ENCODE assay signal across 1 cellular context in genomic region chr3:52299815-52300611, GRCh38.
TF ChIP-seq lines count a peak whose summit lies in the region.

No MANE protein-coding gene starts in this region.

TF ChIP-seq in K562, 482 proteins besides CTCF, POLR2A, EP300 and RAD21 (continued from another document and continues in another):
- TF ChIP-seq, protein P1, sequence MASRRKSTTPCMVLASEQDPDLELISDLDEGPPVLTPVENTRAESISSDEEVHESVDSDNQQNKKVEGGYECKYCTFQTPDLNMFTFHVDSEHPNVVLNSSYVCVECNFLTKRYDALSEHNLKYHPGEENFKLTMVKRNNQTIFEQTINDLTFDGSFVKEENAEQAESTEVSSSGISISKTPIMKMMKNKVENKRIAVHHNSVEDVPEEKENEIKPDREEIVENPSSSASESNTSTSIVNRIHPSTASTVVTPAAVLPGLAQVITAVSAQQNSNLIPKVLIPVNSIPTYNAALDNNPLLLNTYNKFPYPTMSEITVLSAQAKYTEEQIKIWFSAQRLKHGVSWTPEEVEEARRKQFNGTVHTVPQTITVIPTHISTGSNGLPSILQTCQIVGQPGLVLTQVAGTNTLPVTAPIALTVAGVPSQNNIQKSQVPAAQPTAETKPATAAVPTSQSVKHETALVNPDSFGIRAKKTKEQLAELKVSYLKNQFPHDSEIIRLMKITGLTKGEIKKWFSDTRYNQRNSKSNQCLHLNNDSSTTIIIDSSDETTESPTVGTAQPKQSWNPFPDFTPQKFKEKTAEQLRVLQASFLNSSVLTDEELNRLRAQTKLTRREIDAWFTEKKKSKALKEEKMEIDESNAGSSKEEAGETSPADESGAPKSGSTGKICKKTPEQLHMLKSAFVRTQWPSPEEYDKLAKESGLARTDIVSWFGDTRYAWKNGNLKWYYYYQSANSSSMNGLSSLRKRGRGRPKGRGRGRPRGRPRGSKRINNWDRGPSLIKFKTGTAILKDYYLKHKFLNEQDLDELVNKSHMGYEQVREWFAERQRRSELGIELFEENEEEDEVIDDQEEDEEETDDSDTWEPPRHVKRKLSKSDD (conservative IDR thresholded peaks at IDR 0.05; ENCODE audit: low read length), result no peak
- TF ChIP-seq PTTG1 (tag; IDR thresholded peaks at IDR 0.05; ENCODE audit: low read depth), result no peak
- no peak for TF ChIP-seq MED1 (CRISPR knock-in tag; IDR thresholded peaks at IDR 0.05; ENCODE audit: borderline replicate concordance)
- peak; percentile 82 for TF ChIP-seq SMARCE1 (IDR thresholded peaks at IDR 0.05)
- 0 out of 2 replicates have a peak, but pooled peaks have one; percentile 10 for TF ChIP-seq SPI1 (IDR thresholded peaks at IDR 0.05; ENCODE audit: borderline replicate concordance, low read depth, low read length)
- peak; percentile 58 for TF ChIP-seq CREM (IDR thresholded peaks at IDR 0.05; ENCODE audit: low read depth)
- TF ChIP-seq KAT7 (CRISPR knock-in tag; IDR thresholded peaks at IDR 0.05; ENCODE audit: borderline replicate concordance), result peak; percentile 48; the same call in 1 of the 2 replicates
- peak; percentile 63; the same call in 1 of the 2 replicates for TF ChIP-seq POLR2AphosphoS5 (IDR thresholded peaks at IDR 0.05; ENCODE audit: control insufficient read depth, insufficient read depth, low read depth, low read length)
- TF ChIP-seq KLF13 (tag; IDR thresholded peaks at IDR 0.05; ENCODE audit: borderline replicate concordance, low read depth), result no peak
- TF ChIP-seq GATAD2B (IDR thresholded peaks at IDR 0.05; ENCODE audit: borderline replicate concordance), result no peak
- no peak for TF ChIP-seq SRSF3 (IDR thresholded peaks at IDR 0.05; ENCODE audit: insufficient read depth, low read length)
- no peak for TF ChIP-seq MCM5 (IDR thresholded peaks at IDR 0.05; ENCODE audit: low read depth)
- TF ChIP-seq CREB3L1 (IDR thresholded peaks at IDR 0.05; ENCODE audit: borderline replicate concordance, low read depth), result no peak
- no peak for TF ChIP-seq PRMT5 (CRISPR knock-in tag; IDR thresholded peaks at IDR 0.05)
- TF ChIP-seq HIVEP1 (CRISPR knock-in tag; IDR thresholded peaks at IDR 0.05), result peak; percentile 77; the same call in 1 of the 2 replicates
- TF ChIP-seq STAT5B (CRISPR knock-in tag; IDR thresholded peaks at IDR 0.05), result no peak
- TF ChIP-seq ZNF316 (IDR thresholded peaks at IDR 0.05), result no peak
- no peak for TF ChIP-seq XRCC3 (IDR thresholded peaks at IDR 0.05)
- TF ChIP-seq, protein P2, sequence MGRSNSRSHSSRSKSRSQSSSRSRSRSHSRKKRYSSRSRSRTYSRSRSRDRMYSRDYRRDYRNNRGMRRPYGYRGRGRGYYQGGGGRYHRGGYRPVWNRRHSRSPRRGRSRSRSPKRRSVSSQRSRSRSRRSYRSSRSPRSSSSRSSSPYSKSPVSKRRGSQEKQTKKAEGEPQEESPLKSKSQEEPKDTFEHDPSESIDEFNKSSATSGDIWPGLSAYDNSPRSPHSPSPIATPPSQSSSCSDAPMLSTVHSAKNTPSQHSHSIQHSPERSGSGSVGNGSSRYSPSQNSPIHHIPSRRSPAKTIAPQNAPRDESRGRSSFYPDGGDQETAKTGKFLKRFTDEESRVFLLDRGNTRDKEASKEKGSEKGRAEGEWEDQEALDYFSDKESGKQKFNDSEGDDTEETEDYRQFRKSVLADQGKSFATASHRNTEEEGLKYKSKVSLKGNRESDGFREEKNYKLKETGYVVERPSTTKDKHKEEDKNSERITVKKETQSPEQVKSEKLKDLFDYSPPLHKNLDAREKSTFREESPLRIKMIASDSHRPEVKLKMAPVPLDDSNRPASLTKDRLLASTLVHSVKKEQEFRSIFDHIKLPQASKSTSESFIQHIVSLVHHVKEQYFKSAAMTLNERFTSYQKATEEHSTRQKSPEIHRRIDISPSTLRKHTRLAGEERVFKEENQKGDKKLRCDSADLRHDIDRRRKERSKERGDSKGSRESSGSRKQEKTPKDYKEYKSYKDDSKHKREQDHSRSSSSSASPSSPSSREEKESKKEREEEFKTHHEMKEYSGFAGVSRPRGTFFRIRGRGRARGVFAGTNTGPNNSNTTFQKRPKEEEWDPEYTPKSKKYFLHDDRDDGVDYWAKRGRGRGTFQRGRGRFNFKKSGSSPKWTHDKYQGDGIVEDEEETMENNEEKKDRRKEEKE (IDR thresholded peaks at IDR 0.05; ENCODE audit: borderline replicate concordance in 1 of 2, control insufficient read depth in 1 of 2, low read depth in 2 of 2, low read length in 1 of 2), result no peak
- TF ChIP-seq IRF9 (tag; IDR thresholded peaks at IDR 0.05), result no peak
- TF ChIP-seq TCFL5 (CRISPR knock-in tag; conservative IDR thresholded peaks at IDR 0.05), result no peak
- TF ChIP-seq TAF15 (IDR thresholded peaks at IDR 0.05; ENCODE audit: low read depth, low read length), result no peak
- TF ChIP-seq L3MBTL2 (IDR thresholded peaks at IDR 0.05), result peak; percentile 47
- 0 out of 2 replicates have a peak, but pooled peaks have one; percentile 15 for TF ChIP-seq ZNF134 (CRISPR knock-in tag; conservative IDR thresholded peaks at IDR 0.05)
- no peak for TF ChIP-seq MTA1 (IDR thresholded peaks at IDR 0.05; ENCODE audit: borderline replicate concordance)
- peak; percentile 78 for TF ChIP-seq TEAD4 (IDR thresholded peaks at IDR 0.05; ENCODE audit: low read length)
- no peak for TF ChIP-seq TEAD4 (CRISPR knock-in tag; IDR thresholded peaks at IDR 0.05; ENCODE audit: borderline replicate concordance)
- TF ChIP-seq, protein P3, sequence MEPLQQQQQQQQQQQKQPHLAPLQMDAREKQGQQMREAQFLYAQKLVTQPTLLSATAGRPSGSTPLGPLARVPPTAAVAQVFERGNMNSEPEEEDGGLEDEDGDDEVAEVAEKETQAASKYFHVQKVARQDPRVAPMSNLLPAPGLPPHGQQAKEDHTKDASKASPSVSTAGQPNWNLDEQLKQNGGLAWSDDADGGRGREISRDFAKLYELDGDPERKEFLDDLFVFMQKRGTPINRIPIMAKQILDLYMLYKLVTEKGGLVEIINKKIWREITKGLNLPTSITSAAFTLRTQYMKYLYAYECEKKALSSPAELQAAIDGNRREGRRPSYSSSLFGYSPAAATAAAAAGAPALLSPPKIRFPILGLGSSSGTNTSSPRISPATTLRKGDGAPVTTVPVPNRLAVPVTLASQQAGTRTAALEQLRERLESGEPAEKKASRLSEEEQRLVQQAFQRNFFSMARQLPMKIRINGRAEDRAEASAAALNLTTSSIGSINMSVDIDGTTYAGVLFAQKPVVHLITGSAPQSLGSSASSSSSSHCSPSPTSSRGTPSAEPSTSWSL (CRISPR knock-in tag; IDR thresholded peaks at IDR 0.05; ENCODE audit: borderline replicate concordance), result no peak
- TF ChIP-seq BRD9 (IDR thresholded peaks at IDR 0.05; ENCODE audit: low read depth, partially characterized antibody), result no peak
- no peak for TF ChIP-seq NFRKB (IDR thresholded peaks at IDR 0.05; ENCODE audit: low read depth)
- TF ChIP-seq, protein P4, sequence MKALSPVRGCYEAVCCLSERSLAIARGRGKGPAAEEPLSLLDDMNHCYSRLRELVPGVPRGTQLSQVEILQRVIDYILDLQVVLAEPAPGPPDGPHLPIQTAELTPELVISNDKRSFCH (CRISPR knock-in tag; IDR thresholded peaks at IDR 0.05), result no peak
- TF ChIP-seq, protein P4 (tag; IDR thresholded peaks at IDR 0.05), result peak; percentile 49; the same call in 1 of the 2 replicates
- no peak for TF ChIP-seq PTRF (tag; IDR thresholded peaks at IDR 0.05)
- TF ChIP-seq ZNF175 (CRISPR knock-in tag; IDR thresholded peaks at IDR 0.05; ENCODE audit: low read depth), result peak; percentile 19; the same call in 1 of the 2 replicates
- no peak for TF ChIP-seq FIP1L1 (IDR thresholded peaks at IDR 0.05; ENCODE audit: low read depth, low read length, poor library complexity, severe bottlenecking)
- TF ChIP-seq CHD2 (IDR thresholded peaks at IDR 0.05; ENCODE audit: low read depth, low read length), result no peak
- TF ChIP-seq, protein P5, sequence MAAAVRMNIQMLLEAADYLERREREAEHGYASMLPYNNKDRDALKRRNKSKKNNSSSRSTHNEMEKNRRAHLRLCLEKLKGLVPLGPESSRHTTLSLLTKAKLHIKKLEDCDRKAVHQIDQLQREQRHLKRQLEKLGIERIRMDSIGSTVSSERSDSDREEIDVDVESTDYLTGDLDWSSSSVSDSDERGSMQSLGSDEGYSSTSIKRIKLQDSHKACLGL (CRISPR knock-in tag; IDR thresholded peaks at IDR 0.05; ENCODE audit: borderline replicate concordance, poor library complexity, severe bottlenecking), result no peak
- TF ChIP-seq ZNF830 (CRISPR knock-in tag; IDR thresholded peaks at IDR 0.05), result no peak
- no peak for TF ChIP-seq ZNF695 (CRISPR knock-in tag; IDR thresholded peaks at IDR 0.05)
- TF ChIP-seq HDAC3 (IDR thresholded peaks at IDR 0.05; ENCODE audit: borderline replicate concordance, partially characterized antibody), result no peak
- TF ChIP-seq ZNF354B (CRISPR knock-in tag; IDR thresholded peaks at IDR 0.05), result no peak
- no peak for TF ChIP-seq MECOM (CRISPR knock-in tag; IDR thresholded peaks at IDR 0.05)
- TF ChIP-seq ZNF431 (CRISPR knock-in tag; IDR thresholded peaks at IDR 0.05), result no peak
- no peak for TF ChIP-seq NKRF (IDR thresholded peaks at IDR 0.05; ENCODE audit: borderline replicate concordance)
- TF ChIP-seq, protein P6, sequence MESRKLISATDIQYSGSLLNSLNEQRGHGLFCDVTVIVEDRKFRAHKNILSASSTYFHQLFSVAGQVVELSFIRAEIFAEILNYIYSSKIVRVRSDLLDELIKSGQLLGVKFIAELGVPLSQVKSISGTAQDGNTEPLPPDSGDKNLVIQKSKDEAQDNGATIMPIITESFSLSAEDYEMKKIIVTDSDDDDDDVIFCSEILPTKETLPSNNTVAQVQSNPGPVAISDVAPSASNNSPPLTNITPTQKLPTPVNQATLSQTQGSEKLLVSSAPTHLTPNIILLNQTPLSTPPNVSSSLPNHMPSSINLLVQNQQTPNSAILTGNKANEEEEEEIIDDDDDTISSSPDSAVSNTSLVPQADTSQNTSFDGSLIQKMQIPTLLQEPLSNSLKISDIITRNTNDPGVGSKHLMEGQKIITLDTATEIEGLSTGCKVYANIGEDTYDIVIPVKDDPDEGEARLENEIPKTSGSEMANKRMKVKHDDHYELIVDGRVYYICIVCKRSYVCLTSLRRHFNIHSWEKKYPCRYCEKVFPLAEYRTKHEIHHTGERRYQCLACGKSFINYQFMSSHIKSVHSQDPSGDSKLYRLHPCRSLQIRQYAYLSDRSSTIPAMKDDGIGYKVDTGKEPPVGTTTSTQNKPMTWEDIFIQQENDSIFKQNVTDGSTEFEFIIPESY (CRISPR knock-in tag; IDR thresholded peaks at IDR 0.05), result no peak
- TF ChIP-seq, protein P7, sequence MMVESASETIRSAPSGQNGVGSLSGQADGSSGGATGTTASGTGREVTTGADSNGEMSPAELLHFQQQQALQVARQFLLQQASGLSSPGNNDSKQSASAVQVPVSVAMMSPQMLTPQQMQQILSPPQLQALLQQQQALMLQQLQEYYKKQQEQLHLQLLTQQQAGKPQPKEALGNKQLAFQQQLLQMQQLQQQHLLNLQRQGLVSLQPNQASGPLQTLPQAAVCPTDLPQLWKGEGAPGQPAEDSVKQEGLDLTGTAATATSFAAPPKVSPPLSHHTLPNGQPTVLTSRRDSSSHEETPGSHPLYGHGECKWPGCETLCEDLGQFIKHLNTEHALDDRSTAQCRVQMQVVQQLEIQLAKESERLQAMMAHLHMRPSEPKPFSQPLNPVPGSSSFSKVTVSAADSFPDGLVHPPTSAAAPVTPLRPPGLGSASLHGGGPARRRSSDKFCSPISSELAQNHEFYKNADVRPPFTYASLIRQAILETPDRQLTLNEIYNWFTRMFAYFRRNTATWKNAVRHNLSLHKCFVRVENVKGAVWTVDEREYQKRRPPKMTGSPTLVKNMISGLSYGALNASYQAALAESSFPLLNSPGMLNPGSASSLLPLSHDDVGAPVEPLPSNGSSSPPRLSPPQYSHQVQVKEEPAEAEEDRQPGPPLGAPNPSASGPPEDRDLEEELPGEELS (CRISPR knock-in tag; IDR thresholded peaks at IDR 0.05; ENCODE audit: borderline replicate concordance), result no peak
- no peak for TF ChIP-seq ETS2 (tag; IDR thresholded peaks at IDR 0.05; ENCODE audit: borderline replicate concordance, poor library complexity, severe bottlenecking)
- peak; percentile 56 to 89 for TF ChIP-seq MAZ (CRISPR knock-in tag; conservative IDR thresholded peaks at IDR 0.05 in 1 of 2, IDR thresholded peaks at IDR 0.05 in 1 of 2)
- peak; percentile 44 for TF ChIP-seq KDM5B (IDR thresholded peaks at IDR 0.05; ENCODE audit: insufficient replicate concordance, low read depth, low read length)
- no peak for TF ChIP-seq ZNF561 (CRISPR knock-in tag; conservative IDR thresholded peaks at IDR 0.05)
- TF ChIP-seq TCF3 (CRISPR knock-in tag; IDR thresholded peaks at IDR 0.05), result peak; percentile 90
- TF ChIP-seq CBFA2T2 (conservative IDR thresholded peaks at IDR 0.05), result peak; percentile 79
- TF ChIP-seq SP2 (IDR thresholded peaks at IDR 0.05; ENCODE audit: extremely low read depth, low read depth, low read length, poor library complexity, severe bottlenecking), result no peak
